In genomic region chr11:95067042-95067827, GRCh38 we compare ENCODE assay signal across 1 cellular context.
A peak's percentile ranks its signal among the peaks of the same experiment; 100 is the strongest.
TF ChIP-seq lines count a peak whose summit lies in the region.

No MANE protein-coding gene starts in this region.

TF ChIP-seq in K562, 482 proteins besides CTCF, POLR2A, EP300 and RAD21 (continues in another document):
- no peak for TF ChIP-seq USF1 (CRISPR knock-in tag; IDR thresholded peaks at IDR 0.05)
- TF ChIP-seq REST (CRISPR knock-in tag; IDR thresholded peaks at IDR 0.05; ENCODE audit: low read depth) = no peak
- peak; percentile 75 for TF ChIP-seq ZBTB17 (CRISPR knock-in tag; IDR thresholded peaks at IDR 0.05)
- no peak for TF ChIP-seq HNRNPK (IDR thresholded peaks at IDR 0.05; ENCODE audit: low read depth, low read length, poor library complexity, severe bottlenecking)
- TF ChIP-seq HOMEZ (CRISPR knock-in tag; IDR thresholded peaks at IDR 0.05) = no peak
- TF ChIP-seq, protein P1, sequence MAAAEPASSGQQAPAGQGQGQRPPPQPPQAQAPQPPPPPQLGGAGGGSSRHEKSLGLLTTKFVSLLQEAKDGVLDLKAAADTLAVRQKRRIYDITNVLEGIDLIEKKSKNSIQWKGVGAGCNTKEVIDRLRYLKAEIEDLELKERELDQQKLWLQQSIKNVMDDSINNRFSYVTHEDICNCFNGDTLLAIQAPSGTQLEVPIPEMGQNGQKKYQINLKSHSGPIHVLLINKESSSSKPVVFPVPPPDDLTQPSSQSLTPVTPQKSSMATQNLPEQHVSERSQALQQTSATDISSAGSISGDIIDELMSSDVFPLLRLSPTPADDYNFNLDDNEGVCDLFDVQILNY (CRISPR knock-in tag; IDR thresholded peaks at IDR 0.05) = peak; percentile 47; the same call in 1 of the 2 replicates
- peak; percentile 88 for TF ChIP-seq ZNF609 (CRISPR knock-in tag; IDR thresholded peaks at IDR 0.05; ENCODE audit: borderline replicate concordance)
- TF ChIP-seq ZNF146 (CRISPR knock-in tag; IDR thresholded peaks at IDR 0.05; ENCODE audit: unreplicated experiment) = no peak
- TF ChIP-seq GATAD2B (IDR thresholded peaks at IDR 0.05; ENCODE audit: borderline replicate concordance) = peak; percentile 9; the same call in 1 of the 2 replicates
- peak; percentile 86 for TF ChIP-seq RBBP5 (IDR thresholded peaks at IDR 0.05; ENCODE audit: borderline replicate concordance, insufficient read depth, low read length, poor library complexity, severe bottlenecking)
- peak; percentile 37; the same call in 1 of the 2 replicates for TF ChIP-seq E2F1 (CRISPR knock-in tag; IDR thresholded peaks at IDR 0.05)
- TF ChIP-seq TCF3 (CRISPR knock-in tag; IDR thresholded peaks at IDR 0.05) = no peak
- TF ChIP-seq HLTF (IDR thresholded peaks at IDR 0.05) = no peak
- no peak for TF ChIP-seq ZNF699 (CRISPR knock-in tag; IDR thresholded peaks at IDR 0.05; ENCODE audit: insufficient replicate concordance)
- TF ChIP-seq SREBF2 (CRISPR knock-in tag; IDR thresholded peaks at IDR 0.05) = no peak
- TF ChIP-seq ZNF512 (tag; IDR thresholded peaks at IDR 0.05) = no peak
- peak; percentile 88 for TF ChIP-seq NFRKB (IDR thresholded peaks at IDR 0.05; ENCODE audit: low read depth)
- TF ChIP-seq, protein P2, sequence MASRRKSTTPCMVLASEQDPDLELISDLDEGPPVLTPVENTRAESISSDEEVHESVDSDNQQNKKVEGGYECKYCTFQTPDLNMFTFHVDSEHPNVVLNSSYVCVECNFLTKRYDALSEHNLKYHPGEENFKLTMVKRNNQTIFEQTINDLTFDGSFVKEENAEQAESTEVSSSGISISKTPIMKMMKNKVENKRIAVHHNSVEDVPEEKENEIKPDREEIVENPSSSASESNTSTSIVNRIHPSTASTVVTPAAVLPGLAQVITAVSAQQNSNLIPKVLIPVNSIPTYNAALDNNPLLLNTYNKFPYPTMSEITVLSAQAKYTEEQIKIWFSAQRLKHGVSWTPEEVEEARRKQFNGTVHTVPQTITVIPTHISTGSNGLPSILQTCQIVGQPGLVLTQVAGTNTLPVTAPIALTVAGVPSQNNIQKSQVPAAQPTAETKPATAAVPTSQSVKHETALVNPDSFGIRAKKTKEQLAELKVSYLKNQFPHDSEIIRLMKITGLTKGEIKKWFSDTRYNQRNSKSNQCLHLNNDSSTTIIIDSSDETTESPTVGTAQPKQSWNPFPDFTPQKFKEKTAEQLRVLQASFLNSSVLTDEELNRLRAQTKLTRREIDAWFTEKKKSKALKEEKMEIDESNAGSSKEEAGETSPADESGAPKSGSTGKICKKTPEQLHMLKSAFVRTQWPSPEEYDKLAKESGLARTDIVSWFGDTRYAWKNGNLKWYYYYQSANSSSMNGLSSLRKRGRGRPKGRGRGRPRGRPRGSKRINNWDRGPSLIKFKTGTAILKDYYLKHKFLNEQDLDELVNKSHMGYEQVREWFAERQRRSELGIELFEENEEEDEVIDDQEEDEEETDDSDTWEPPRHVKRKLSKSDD (conservative IDR thresholded peaks at IDR 0.05; ENCODE audit: low read length) = no peak
- TF ChIP-seq KDM5B (IDR thresholded peaks at IDR 0.05; ENCODE audit: insufficient replicate concordance, low read depth, low read length) = peak; percentile 76
- no peak for TF ChIP-seq NFATC3 (IDR thresholded peaks at IDR 0.05)
- no peak for TF ChIP-seq ZNF175 (CRISPR knock-in tag; IDR thresholded peaks at IDR 0.05; ENCODE audit: low read depth)
- no peak for TF ChIP-seq JUNB (CRISPR knock-in tag; conservative IDR thresholded peaks at IDR 0.05)
- peak; percentile 81 for TF ChIP-seq SAFB (IDR thresholded peaks at IDR 0.05; ENCODE audit: borderline replicate concordance, low read depth, low read length)
- TF ChIP-seq ZFX (CRISPR knock-in tag; IDR thresholded peaks at IDR 0.05) = peak; percentile 86
- TF ChIP-seq, protein P3, sequence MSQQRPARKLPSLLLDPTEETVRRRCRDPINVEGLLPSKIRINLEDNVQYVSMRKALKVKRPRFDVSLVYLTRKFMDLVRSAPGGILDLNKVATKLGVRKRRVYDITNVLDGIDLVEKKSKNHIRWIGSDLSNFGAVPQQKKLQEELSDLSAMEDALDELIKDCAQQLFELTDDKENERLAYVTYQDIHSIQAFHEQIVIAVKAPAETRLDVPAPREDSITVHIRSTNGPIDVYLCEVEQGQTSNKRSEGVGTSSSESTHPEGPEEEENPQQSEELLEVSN (IDR thresholded peaks at IDR 0.05; ENCODE audit: borderline replicate concordance in 1 of 2, extremely low read depth in 1 of 2, insufficient read depth in 1 of 2, insufficient read length in 1 of 2, low read depth in 1 of 2, low read length in 1 of 2, poor library complexity in 1 of 2, severe bottlenecking in 1 of 2) = peak; percentile 56 to 72
- peak; percentile 85 for TF ChIP-seq SUPT5H (IDR thresholded peaks at IDR 0.05)
- TF ChIP-seq FOS (IDR thresholded peaks at IDR 0.05; ENCODE audit: extremely low read depth, insufficient read length) = no peak
- peak; percentile 46; the same call in 1 of the 2 replicates for TF ChIP-seq TEAD4 (IDR thresholded peaks at IDR 0.05; ENCODE audit: low read length)
- TF ChIP-seq TEAD4 (CRISPR knock-in tag; IDR thresholded peaks at IDR 0.05; ENCODE audit: borderline replicate concordance) = no peak
- no peak for TF ChIP-seq ZNF445 (CRISPR knock-in tag; IDR thresholded peaks at IDR 0.05; ENCODE audit: low read depth)
- no peak for TF ChIP-seq CEBPZ (IDR thresholded peaks at IDR 0.05; ENCODE audit: borderline replicate concordance, low read depth, low read length)
- TF ChIP-seq ZNF253 (CRISPR knock-in tag; conservative IDR thresholded peaks at IDR 0.05) = no peak
- no peak for TF ChIP-seq SMAD3 (CRISPR knock-in tag; conservative IDR thresholded peaks at IDR 0.05)
- peak; percentile 70; the same call in 1 of the 2 replicates for TF ChIP-seq NR2C2 (CRISPR knock-in tag; IDR thresholded peaks at IDR 0.05)
- TF ChIP-seq NR2C2 (tag; IDR thresholded peaks at IDR 0.05) = peak; percentile 70
